1 cellular context compared by ENCODE assay signal in genomic region chr22:41699264-41700104, GRCh38.
TF ChIP-seq lines count a peak whose summit lies in the region.

Gene MEI1, plus strand, starts transcription at chr22:41699503. Its CDS starts 36 bp downstream, at chr22:41699539.

TF ChIP-seq in GM12878, 131 proteins besides CTCF, POLR2A, EP300 and RAD21 (continued from another document):
- TF ChIP-seq ZNF687 (IDR thresholded peaks at IDR 0.05) (peak; percentile 89), BACH1 (IDR thresholded peaks at IDR 0.05; ENCODE audit: borderline replicate concordance) (no peak), SPI1 (IDR thresholded peaks at IDR 0.05; ENCODE audit: borderline replicate concordance, insufficient read depth, low read depth, low read length) (no peak), CREM (IDR thresholded peaks at IDR 0.05; ENCODE audit: low read depth) (no peak), SREBF2 (IDR thresholded peaks at IDR 0.05; ENCODE audit: low read length) (no peak), ETV6 (conservative IDR thresholded peaks at IDR 0.05 in 1 of 2, IDR thresholded peaks at IDR 0.05 in 1 of 2; ENCODE audit: borderline replicate concordance in 1 of 2, low read depth in 1 of 2) (no peak)
